Comparison of ENCODE assay signal across 1 cellular context in the genomic region with DNA sequence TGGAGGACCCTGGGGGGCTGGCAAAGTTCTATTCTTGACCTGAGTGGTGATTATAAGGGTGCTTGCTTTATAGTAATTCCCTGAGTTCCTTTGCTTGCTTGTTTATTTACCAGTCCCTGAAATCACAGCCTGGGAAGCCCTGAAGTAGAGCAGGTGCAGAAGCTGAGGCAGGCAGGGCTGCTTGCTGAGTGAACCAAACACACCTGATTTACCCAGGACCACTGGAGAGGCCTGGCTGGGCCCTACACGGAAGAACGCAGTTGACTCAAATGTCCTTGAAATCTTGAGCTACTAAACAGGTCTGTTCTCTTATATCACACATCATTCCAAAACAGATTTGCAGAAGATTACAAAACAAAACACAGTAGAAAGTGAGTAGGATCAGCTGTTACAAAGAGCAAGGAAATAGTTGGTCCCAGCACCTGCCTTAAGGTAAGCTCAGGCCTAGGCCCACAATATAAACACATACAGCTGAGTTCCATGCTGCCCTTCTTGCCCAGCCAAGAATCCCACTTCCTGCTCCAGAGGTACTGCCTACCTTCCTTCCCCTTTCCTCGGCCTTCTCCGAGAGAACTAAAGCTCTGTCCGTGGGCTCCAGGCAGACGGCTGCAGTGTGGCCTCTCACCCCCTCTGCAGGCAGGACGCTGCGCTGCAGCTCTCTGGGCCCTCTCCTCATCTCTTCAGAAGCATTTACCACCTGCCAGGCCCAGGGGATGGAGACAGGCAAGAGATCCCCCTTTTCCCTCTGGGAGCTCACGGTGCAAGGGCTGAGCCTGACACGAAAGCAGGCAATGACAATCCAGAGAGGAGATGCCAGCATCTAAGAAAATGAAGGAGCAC.
TF ChIP-seq lines count a peak whose summit lies in the region.

No MANE protein-coding gene starts in this region.

TF ChIP-seq in HepG2, 621 proteins besides CTCF, POLR2A, EP300 and RAD21 (continued from another document and continues in another):
- TF ChIP-seq, protein P1, sequence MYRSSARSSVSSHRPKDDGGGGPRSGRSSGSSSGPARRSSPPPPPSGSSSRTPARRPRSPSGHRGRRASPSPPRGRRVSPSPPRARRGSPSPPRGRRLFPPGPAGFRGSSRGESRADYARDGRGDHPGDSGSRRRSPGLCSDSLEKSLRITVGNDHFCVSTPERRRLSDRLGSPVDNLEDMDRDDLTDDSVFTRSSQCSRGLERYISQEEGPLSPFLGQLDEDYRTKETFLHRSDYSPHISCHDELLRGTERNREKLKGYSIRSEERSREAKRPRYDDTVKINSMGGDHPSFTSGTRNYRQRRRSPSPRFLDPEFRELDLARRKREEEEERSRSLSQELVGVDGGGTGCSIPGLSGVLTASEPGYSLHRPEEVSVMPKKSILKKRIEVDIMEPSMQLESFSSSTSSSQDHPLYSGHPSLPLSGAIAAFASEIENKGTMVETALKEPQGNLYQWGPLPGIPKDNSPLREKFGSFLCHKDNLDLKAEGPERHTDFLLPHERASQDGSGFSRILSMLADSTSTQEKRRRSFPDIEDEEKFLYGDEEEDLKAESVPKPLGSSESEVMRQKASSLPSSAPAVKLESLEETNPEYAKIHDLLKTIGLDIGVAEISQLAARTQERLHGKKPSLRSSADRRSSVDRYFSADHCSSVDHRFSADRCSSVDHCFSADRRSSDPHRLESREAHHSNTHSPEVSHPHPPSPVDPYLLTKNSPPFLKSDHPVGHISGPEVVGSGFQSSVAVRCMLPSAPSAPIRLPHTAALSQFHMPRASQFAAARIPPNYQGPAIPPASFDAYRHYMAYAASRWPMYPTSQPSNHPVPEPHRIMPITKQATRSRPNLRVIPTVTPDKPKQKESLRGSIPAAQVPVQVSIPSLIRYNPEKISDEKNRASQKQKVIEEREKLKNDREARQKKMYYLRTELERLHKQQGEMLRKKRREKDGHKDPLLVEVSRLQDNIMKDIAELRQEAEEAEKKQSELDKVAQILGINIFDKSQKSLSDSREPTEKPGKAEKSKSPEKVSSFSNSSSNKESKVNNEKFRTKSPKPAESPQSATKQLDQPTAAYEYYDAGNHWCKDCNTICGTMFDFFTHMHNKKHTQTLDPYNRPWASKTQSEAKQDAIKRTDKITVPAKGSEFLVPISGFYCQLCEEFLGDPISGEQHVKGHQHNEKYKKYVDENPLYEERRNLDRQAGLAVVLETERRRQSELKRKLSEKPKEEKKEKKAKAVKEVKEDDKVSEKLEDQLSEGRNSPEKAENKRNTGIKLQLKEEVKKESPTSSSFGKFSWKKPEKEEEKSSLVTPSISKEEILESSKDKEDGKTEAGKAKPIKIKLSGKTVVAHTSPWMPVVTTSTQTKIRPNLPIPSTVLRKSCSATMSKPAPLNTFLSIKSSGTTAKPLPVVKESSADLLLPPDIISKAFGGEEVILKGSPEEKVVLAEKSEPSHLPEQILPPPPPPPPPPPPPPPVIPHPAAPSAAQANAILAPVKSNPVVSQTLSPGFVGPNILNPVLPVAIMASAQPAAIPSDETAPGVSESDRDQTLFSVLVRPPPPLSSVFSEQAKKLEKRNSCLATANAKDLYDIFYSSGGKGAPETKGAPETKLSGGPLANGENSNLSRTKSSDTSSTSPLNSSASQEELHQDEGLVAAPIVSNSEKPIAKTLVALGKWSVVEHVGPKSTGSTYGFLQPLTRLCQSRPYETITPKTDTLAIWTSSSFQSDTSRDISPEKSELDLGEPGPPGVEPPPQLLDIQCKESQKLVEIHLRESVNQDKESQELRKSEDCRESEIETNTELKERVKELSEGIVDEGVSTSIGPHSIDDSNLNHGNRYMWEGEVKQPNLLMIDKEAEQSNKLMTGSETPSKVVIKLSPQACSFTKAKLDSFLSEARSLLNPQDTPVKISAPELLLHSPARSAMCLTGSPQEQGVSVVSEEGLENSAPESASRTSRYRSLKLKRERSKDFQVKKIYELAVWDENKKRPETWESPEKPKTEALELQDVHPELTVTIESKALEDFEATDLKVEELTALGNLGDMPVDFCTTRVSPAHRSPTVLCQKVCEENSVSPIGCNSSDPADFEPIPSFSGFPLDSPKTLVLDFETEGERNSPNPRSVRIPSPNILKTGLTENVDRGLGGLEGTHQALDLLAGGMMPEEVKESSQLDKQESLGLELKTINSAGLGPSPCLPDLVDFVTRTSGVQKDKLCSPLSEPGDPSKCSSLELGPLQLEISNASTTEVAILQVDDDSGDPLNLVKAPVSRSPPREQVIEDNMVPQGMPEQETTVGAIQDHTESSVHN (CRISPR knock-in tag; IDR thresholded peaks at IDR 0.05) = no peak
- TF ChIP-seq MAZ (IDR thresholded peaks at IDR 0.05; ENCODE audit: borderline replicate concordance, low read depth, low read length) (no peak), MAZ (CRISPR knock-in tag; IDR thresholded peaks at IDR 0.05; ENCODE audit: low read depth) (no peak), HOXA9 (CRISPR knock-in tag; IDR thresholded peaks at IDR 0.05; ENCODE audit: borderline replicate concordance) (no peak), ZNF33B (CRISPR knock-in tag; IDR thresholded peaks at IDR 0.05) (no peak), ZNF703 (CRISPR knock-in tag; IDR thresholded peaks at IDR 0.05; ENCODE audit: borderline replicate concordance) (no peak), SETDB1 (CRISPR knock-in tag; IDR thresholded peaks at IDR 0.05; ENCODE audit: borderline replicate concordance) (no peak), FOXK2 (IDR thresholded peaks at IDR 0.05) (no peak), SIX4 (CRISPR knock-in tag; IDR thresholded peaks at IDR 0.05) (no peak), ZNF780A (CRISPR knock-in tag; IDR thresholded peaks at IDR 0.05) (no peak), ZNF230 (CRISPR knock-in tag; IDR thresholded peaks at IDR 0.05) (no peak), ZNF646 (CRISPR knock-in tag; IDR thresholded peaks at IDR 0.05) (no peak), STAT6 (CRISPR knock-in tag; IDR thresholded peaks at IDR 0.05; ENCODE audit: borderline replicate concordance) (no peak), ZNF510 (CRISPR knock-in tag; IDR thresholded peaks at IDR 0.05; ENCODE audit: low read depth) (no peak), ZNF574 (CRISPR knock-in tag; IDR thresholded peaks at IDR 0.05) (no peak), KMT2B (CRISPR knock-in tag; IDR thresholded peaks at IDR 0.05) (no peak), JARID2 (CRISPR knock-in tag; IDR thresholded peaks at IDR 0.05; ENCODE audit: insufficient replicate concordance) (no peak), MEF2D (CRISPR knock-in tag; IDR thresholded peaks at IDR 0.05) (no peak), ZNF501 (CRISPR knock-in tag; IDR thresholded peaks at IDR 0.05) (peak; percentile 59; the same call in 1 of the 2 replicates), ZBTB4 (CRISPR knock-in tag; IDR thresholded peaks at IDR 0.05; ENCODE audit: borderline replicate concordance) (no peak), ZSCAN21 (CRISPR knock-in tag; IDR thresholded peaks at IDR 0.05; ENCODE audit: borderline replicate concordance) (no peak), ZFX (CRISPR knock-in tag; IDR thresholded peaks at IDR 0.05; ENCODE audit: low read depth) (peak; percentile 42; the same call in 1 of the 2 replicates), MAX (IDR thresholded peaks at IDR 0.05) (no peak), ZNF496 (CRISPR knock-in tag; IDR thresholded peaks at IDR 0.05; ENCODE audit: insufficient replicate concordance) (no peak), ZNF17 (CRISPR knock-in tag; IDR thresholded peaks at IDR 0.05) (no peak)
- TF ChIP-seq, protein P2, sequence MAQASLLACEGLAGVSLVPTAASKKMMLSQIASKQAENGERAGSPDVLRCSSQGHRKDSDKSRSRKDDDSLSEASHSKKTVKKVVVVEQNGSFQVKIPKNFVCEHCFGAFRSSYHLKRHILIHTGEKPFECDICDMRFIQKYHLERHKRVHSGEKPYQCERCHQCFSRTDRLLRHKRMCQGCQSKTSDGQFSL (CRISPR knock-in tag; IDR thresholded peaks at IDR 0.05) = no peak
